ENCODE assay signal across 20 cellular contexts in genomic region chr10:91226093-91226492, GRCh38.
"Had no signal": no experiment of that assay in that cellular context is flagged by ENCODE, and none has a peak within 500 bp of the region (broad histone marks: within the 10 kb centered on the region; RNA-seq: fewer than 3 reads in every experiment).

No MANE protein-coding gene starts in this region.

- H3K27me3 Mint-ChIP-seq: naive thymus-derived CD8-positive, alpha-beta T cell had no signal

- H3K4me3 ChIP-seq: hepatocyte, lung, neural progenitor cell, ovary, right atrium auricular region, suprapubic skin, thyroid gland had no signal

- H3K27ac Mint-ChIP-seq: neural progenitor cell, type B pancreatic cell had no signal

- H3K27ac ChIP-seq: hepatocyte, neural progenitor cell, ovary, right atrium auricular region, suprapubic skin, thyroid gland had no signal

- H3K4me3 Mint-ChIP-seq: neural progenitor cell, type B pancreatic cell had no signal

- DNase-seq: dermis blood vessel endothelial cell; foreskin melanocyte; head of caudate nucleus; kidney; left cardiac atrium; left ventricle myocardium superior; mesendoderm; naive thymus-derived CD8-positive, alpha-beta T cell; nucleus accumbens; ovary; small intestine; stimulated activated CD4-positive, alpha-beta T cell treated with anti-CD3 and anti-CD28 coated beads, Interleukin-2, amount 100 ng/mL, for 48 hours; stimulated activated naive CD8-positive, alpha-beta T cell treated with anti-CD3 and anti-CD28 coated beads, Interleukin-15, Interleukin-2, amounts not matched to agents 100 U/mL and 50 U/mL, for 24 hours; thyroid gland had no signal

- H3K9me3 Mint-ChIP-seq: naive thymus-derived CD8-positive, alpha-beta T cell; neural progenitor cell; type B pancreatic cell had no signal

- H3K36me3 Mint-ChIP-seq: neural progenitor cell had no signal

- H3K27me3 ChIP-seq: hepatocyte, ovary, right atrium auricular region, suprapubic skin, thyroid gland had no signal

- ATAC-seq: left cardiac atrium; left ventricle myocardium superior; stimulated activated naive CD8-positive, alpha-beta T cell treated with anti-CD3 and anti-CD28 coated beads, Interleukin-15, Interleukin-2, amounts not matched to agents 100 U/mL and 50 U/mL, for 24 hours had no signal

- H3K36me3 ChIP-seq: neural progenitor cell, ovary, suprapubic skin, thyroid gland had no signal

- H3K9me3 ChIP-seq: ovary, right atrium auricular region, suprapubic skin, thyroid gland had no signal
